9 cellular contexts compared by ENCODE assay signal in the genomic region with DNA sequence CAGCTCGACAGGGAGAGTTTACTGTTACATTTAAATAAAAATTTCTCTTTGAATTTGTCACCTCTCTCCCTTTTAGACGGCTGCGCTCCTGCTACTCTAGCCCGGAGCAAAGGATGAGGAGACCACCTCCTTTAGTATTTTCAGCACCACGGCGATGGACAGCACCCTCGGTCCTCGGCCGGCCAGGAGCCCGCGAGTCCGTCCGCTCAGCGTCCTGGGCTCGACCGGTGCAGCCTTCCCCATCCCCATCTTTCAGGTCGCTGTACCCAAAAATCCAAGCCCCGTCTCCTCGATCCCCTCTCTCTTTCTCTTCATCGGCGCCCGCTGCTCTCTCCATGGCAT. TPM values are rescaled to one million over a fixed set of nuclear protein-coding genes. Genes with fewer than 3 reads are reported as not detected.
A peak's percentile ranks its signal among the peaks of the same experiment; 100 is the strongest.
DNase-seq lines count a peak whose midpoint lies in the region; ATAC-seq, FAIRE-seq and TF ChIP-seq lines count a peak whose summit lies in the region.
"Had no signal": no experiment of that assay in that cellular context is flagged by ENCODE, and none has a peak within 500 bp of the region (broad histone marks: within the 10 kb centered on the region; RNA-seq: fewer than 3 reads in every experiment).

No MANE protein-coding gene starts in this region.

- peaks cover 32% of the 10 kb centered on the region for H3K27me3 ChIP-seq in trophoblast cell (ENCODE audit: insufficient read depth, low read length)

- H3K27me3 Mint-ChIP-seq in T-helper 17 cell: peaks cover 56% of the 10 kb centered on the region

- no peak overlapping the region for H3K14ac ChIP-seq in trophoblast cell (ENCODE audit: low read length)

- no peak for ATAC-seq in T-helper 17 cell
- no peak for ATAC-seq in HG02973 (IDR thresholded peaks at IDR 0.05; ENCODE audit: unreplicated experiment)

- no peaks in the 10 kb centered on the region for H3K36me3 ChIP-seq in ES-I3 (ENCODE audit: insufficient read depth, low read length)
- H3K36me3 ChIP-seq in trophoblast cell (ENCODE audit: control insufficient read depth in 1 of 2, insufficient read depth in 2 of 2, low read length in 2 of 2): no peaks in the 10 kb centered on the region

- no peaks in the 10 kb centered on the region for H3K79me1 ChIP-seq in trophoblast cell (ENCODE audit: low read length)

- H3K23ac ChIP-seq in trophoblast cell (ENCODE audit: low read length): no peak overlapping the region

- no peak overlapping the region for H4K91ac ChIP-seq in trophoblast cell (ENCODE audit: low read depth, low read length)

- no peak overlapping the region for H2BK5ac ChIP-seq in trophoblast cell (ENCODE audit: low read depth, low read length, poor library complexity)

- H3K4me2 ChIP-seq in trophoblast cell (ENCODE audit: low read length): peak overlapping the region; percentile 85

- H3K36me3 Mint-ChIP-seq in T-helper 17 cell (ENCODE audit: low read depth): no peaks in the 10 kb centered on the region

- H2AK5ac ChIP-seq in trophoblast cell (ENCODE audit: low read length): no peak overlapping the region

- no peak overlapping the region for H3K18ac ChIP-seq in trophoblast cell (ENCODE audit: low read length)

- H3K4me3 ChIP-seq in trophoblast cell (ENCODE audit: low read depth, low read length): no peak overlapping the region

- H2BK12ac ChIP-seq in trophoblast cell (ENCODE audit: low read length): no peak overlapping the region

- no peak overlapping the region for H3K27ac ChIP-seq in trophoblast cell (ENCODE audit: low read depth, low read length)

- H3K4me1 ChIP-seq in ES-I3 (ENCODE audit: insufficient read depth, low read length) (peaks cover 5% of the 10 kb centered on the region; the same call in 1 of the 2 replicates), trophoblast cell (ENCODE audit: control insufficient read depth in 1 of 2, insufficient read depth in 2 of 2, low read length in 2 of 2) (peaks cover 8 to 13% of the 10 kb centered on the region in 2 experiments)

- TF ChIP-seq CTCF in GM13977 (IDR thresholded peaks at IDR 0.05; ENCODE audit: extremely low read depth, insufficient read depth, missing control alignments): no peak

- in situ Hi-C loops in GM13977 (cut with MboI; ENCODE audit: low pct_unique_long_range_greater_than_20kb, low sequenced_read_pairs, unreplicated experiment): no loop called here

- no peak overlapping the region for H4K8ac ChIP-seq in trophoblast cell (ENCODE audit: low read depth, low read length)

- H2BK120ac ChIP-seq in trophoblast cell (ENCODE audit: insufficient read depth, low read length, poor library complexity): no peak overlapping the region

- H2AFZ ChIP-seq in trophoblast cell (ENCODE audit: insufficient read depth, low read length, poor library complexity): no peak overlapping the region

- H4K12ac ChIP-seq in trophoblast cell (ENCODE audit: low read depth, low read length): no peak overlapping the region

- peaks cover 7% of the 10 kb centered on the region for H3K4me1 Mint-ChIP-seq in T-helper 17 cell

- no peaks in the 10 kb centered on the region for H3K79me2 ChIP-seq in trophoblast cell (ENCODE audit: control insufficient read depth, insufficient read depth, low read length, poor library complexity)

- WGBS in trophoblast cell (ENCODE audit: extremely low coverage, insufficient coverage, insufficient read length): no CpG with 5 or more reads among the region's 22 CpGs

- peak overlapping the region; percentile 90; the same call in 1 of the 2 replicates for H3K9ac ChIP-seq in ES-I3 (ENCODE audit: low read depth, low read length)
- H3K9ac ChIP-seq in trophoblast cell (ENCODE audit: low read length): no peak overlapping the region

- FAIRE-seq in GM12892 (lab: Jason Lieb, UNC): no peak

- H3K27ac Mint-ChIP-seq in T-helper 17 cell: no peak overlapping the region
- H3K27ac Mint-ChIP-seq: dendritic cell treated with granulocyte-macrophage colony-stimulating factor and Interleukin-4, amounts not matched to agents 40 ng/mL and 50 ng/mL, for 4 days had no signal

- peak overlapping the region; percentile 13 for H3K4me3 Mint-ChIP-seq in T-helper 17 cell
- H3K4me3 Mint-ChIP-seq: dendritic cell treated with granulocyte-macrophage colony-stimulating factor and Interleukin-4, amounts not matched to agents 40 ng/mL and 50 ng/mL, for 4 days had no signal

- H3K4ac ChIP-seq in trophoblast cell (ENCODE audit: low read depth, low read length): no peak overlapping the region

- no peak for TF ChIP-seq POLR2A in GM12892 (IDR thresholded peaks at IDR 0.05; ENCODE audit: low read depth, low read length)

- DNase-seq in T-helper 17 cell (no peak), glomerular endothelial cell (ENCODE audit: extremely low read depth, low read depth, low spot score) (peak; percentile 4), trophoblast cell (peak in 1 of 2 donors; percentile 45), GM12892 (ENCODE audit: insufficient read length) (no peak), GM13977 (ENCODE audit: low spot score) (no peak), NCI-H2029 treated with DMSO at 0.1 percent for 48 hours (lab: John Stamatoyannopoulos, UW) (no peak)

- H3K9me3 ChIP-seq in ES-I3 (ENCODE audit: control insufficient read depth, insufficient read depth, low read length) (no peaks in the 10 kb centered on the region), T-helper 17 cell (ENCODE audit: control insufficient read depth, low read length, poor library complexity, severe bottlenecking) (no peaks in the 10 kb centered on the region), trophoblast cell (ENCODE audit: insufficient read depth, low read depth, low read length) (no peaks in the 10 kb centered on the region)

RNA-seq across cellular contexts. Expression of gene CELF4, which starts 0.8 kb away (rescaled TPM):
- total RNA-seq in T-helper 17 cell: not detected
- not detected in 2 replicates for total RNA-seq in glomerular endothelial cell
- polyA plus RNA-seq in trophoblast cell (2013): 0.37 and 0.85 TPM in 2 replicates
- polyA plus RNA-seq in GM12892 (2012; ENCODE audit: missing spikeins): not detected
